Comparison of ENCODE assay signal across 8 cellular contexts in the genomic region with DNA sequence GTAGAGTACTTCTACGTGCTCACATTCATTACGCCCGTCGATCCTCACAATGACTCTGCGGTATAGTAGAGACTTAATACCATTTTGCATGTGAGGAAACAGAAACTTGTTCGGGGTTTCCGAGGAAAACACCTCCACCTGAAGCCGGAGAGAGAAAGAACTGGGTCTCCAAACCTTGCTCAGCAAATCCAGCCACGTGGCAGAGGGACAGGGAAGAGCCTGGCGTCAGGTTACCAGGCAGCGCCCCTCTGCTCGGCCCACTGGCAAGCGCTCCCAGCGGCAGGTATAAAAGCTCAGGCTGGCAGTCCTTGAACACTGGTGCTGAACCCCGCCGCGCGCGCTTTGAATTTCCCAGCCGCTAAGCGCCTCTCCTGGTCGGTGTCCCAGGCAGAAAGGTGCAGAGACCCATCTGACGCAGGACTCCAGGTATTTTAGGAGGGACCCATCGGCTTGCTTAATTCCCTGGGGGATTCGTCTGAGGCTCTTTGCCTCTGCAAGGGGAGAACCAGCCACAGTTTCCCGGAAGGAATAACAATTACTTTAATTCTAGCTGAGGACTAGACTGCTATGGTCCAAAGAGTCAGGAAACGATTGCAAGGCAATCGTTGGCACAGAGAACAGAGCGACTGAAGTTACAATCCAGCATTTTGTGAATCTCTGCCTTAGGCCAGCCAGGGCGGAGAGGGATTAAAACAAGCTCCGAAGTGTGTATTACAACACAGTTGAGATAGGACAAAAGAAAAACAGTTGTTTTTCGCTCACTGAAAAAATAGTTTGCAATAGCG. TPM values are rescaled to one million over a fixed set of nuclear protein-coding genes. Genes with fewer than 3 reads are reported as not detected.
DNase-seq lines count a peak whose midpoint lies in the region; ATAC-seq and TF ChIP-seq lines count a peak whose summit lies in the region.

A gene with protein sequence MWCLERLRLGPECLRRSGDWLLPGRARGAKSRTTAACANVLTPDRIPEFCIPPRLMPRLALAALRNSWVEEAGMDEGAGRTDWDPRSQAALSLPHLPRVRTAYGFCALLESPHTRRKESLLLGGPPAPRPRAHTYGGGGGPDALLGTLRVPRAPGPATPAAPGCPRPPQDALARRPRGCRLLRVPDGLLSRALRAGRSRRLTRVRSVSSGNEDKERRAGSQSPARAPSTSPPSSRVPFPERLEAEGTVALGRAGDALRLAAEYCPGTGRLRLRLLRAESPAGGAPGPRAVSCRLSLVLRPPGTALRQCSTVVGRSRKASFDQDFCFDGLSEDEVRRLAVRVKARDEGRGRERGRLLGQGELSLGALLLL (plus strand): TSS at position 315 of the 785 bp plus-strand sequence. CDS start 637 bp downstream, outside the sequence.

- TF ChIP-seq POLR2A in tibial nerve (IDR thresholded peaks at IDR 0.05): no peak

- no peaks in the 10 kb centered on the region for H3K9me3 ChIP-seq in Panc1 (ENCODE audit: control insufficient read depth, insufficient read depth, low read depth, low read length)
- H3K9me3 ChIP-seq in tibial nerve: no peaks in the 10 kb centered on the region

- H3K4me3 Mint-ChIP-seq in activated naive CD4-positive, alpha-beta T cell treated with anti-CD3 and anti-CD28 coated beads for 36 hours: peak within 1 kb of the TSS; percentile 73

- no peak within 1 kb of the TSS for H3K27ac ChIP-seq in Panc1 (ENCODE audit: low read length)
- H3K27ac ChIP-seq in tibial nerve: peak within 1 kb of the TSS in 1 of 4 donors; percentile 71

- H3K27me3 Mint-ChIP-seq in activated naive CD4-positive, alpha-beta T cell treated with anti-CD3 and anti-CD28 coated beads for 36 hours (ENCODE audit: low read depth): peaks cover 9% of the 10 kb centered on the region

- in situ Hi-C loops in Caki2 (cut with HindIII; ENCODE audit: low pct_unique_long_range_greater_than_20kb, low sequenced_read_pairs): no loop called here
- in situ Hi-C loops in Panc1 (cut with HindIII; ENCODE audit: low pct_unique_long_range_greater_than_20kb, low sequenced_read_pairs): no loop called here

- H3K36me3 ChIP-seq in Panc1 (ENCODE audit: control insufficient read depth, insufficient read depth, low read length): no peaks in the 10 kb centered on the region
- no peaks in the 10 kb centered on the region for H3K36me3 ChIP-seq in tibial nerve

- H3K4me1 ChIP-seq in Panc1 (ENCODE audit: control insufficient read depth, insufficient read depth, low read length): peaks cover 7% of the 10 kb centered on the region
- H3K4me1 ChIP-seq in tibial nerve: peaks cover 0 to 25% (median 8%) of the 10 kb centered on the region in 4 donors

- peaks cover 33% of the 10 kb centered on the region for H3K4me1 Mint-ChIP-seq in activated naive CD4-positive, alpha-beta T cell treated with anti-CD3 and anti-CD28 coated beads for 36 hours (ENCODE audit: low read depth)

- POLR2A ChIA-PET in Panc1 (lab: Charles Lee): interaction anchor here (0.6 kb wide), 1 partner anchor 207 kb away, joined by 5 read pairs; no protein-coding TSS in a partner anchor

- no peaks in the 10 kb centered on the region for H3K9me3 Mint-ChIP-seq in activated naive CD4-positive, alpha-beta T cell treated with anti-CD3 and anti-CD28 coated beads for 36 hours

- WGBS in tibial nerve, 2 donors: 7 to 8% methylated on average over 33 of the region's 33 CpGs

- DNase-seq in Caki2 (ENCODE audit: low read depth) (peak; percentile 76), Panc1 (ENCODE audit: low read depth, low spot score) (no peak), head of caudate nucleus (peak; percentile 34 to 90 (median 72)), omental fat pad (ENCODE audit: low spot score) (no peak), tibial nerve (ENCODE audit: low spot score in 2 of 2) (peak in 1 of 2 donors; percentile 22), GM19240 (ENCODE audit: insufficient read length, low spot score) (no peak)
- DNase-seq in activated naive CD4-positive, alpha-beta T cell treated with anti-CD3 and anti-CD28 coated beads for 36 hours: peak; percentile 75

- intact Hi-C loops in Panc1 (cut with micrococcal nuclease; ENCODE audit: unreplicated experiment) (no loop called here), head of caudate nucleus (cut with DNase I) (loop anchor here (10.0 kb wide), 1 partner anchor 182 kb away; no protein-coding TSS in a partner anchor)
- intact Hi-C loops in activated naive CD4-positive, alpha-beta T cell treated with anti-CD3 and anti-CD28 coated beads for 36 hours (cut with micrococcal nuclease): loop anchor here (5.0 to 10.0 kb wide), 4 partner anchors 85 to 1482 kb away; no protein-coding TSS in a partner anchor

- H3K27ac Mint-ChIP-seq in activated naive CD4-positive, alpha-beta T cell treated with anti-CD3 and anti-CD28 coated beads for 36 hours: no peak within 1 kb of the TSS

- H3K27me3 ChIP-seq in Panc1 (ENCODE audit: control insufficient read depth, insufficient read depth, low read length): peaks cover 30% of the 10 kb centered on the region
- peaks cover 0 to 6% of the 10 kb centered on the region in 2 donors for H3K27me3 ChIP-seq in tibial nerve

- CTCF ChIA-PET in Panc1 (lab: Charles Lee): interaction anchor here (0.6 kb wide), 1 partner anchor 21 kb away, joined by 7 read pairs; no protein-coding TSS in a partner anchor
- CTCF ChIA-PET in activated naive CD4-positive, alpha-beta T cell treated with anti-CD3 and anti-CD28 coated beads for 36 hours (lab: Charles Lee): interaction anchor here (0.7 to 1.3 kb wide), 4 partner anchors 10 to 194 kb away, joined by 3 to 5 read pairs (median 3); no protein-coding TSS in a partner anchor

- TF ChIP-seq CTCF in Panc1 (IDR thresholded peaks at IDR 0.05) (peak; percentile 16; the same call in 1 of the 2 replicates), omental fat pad (IDR thresholded peaks at IDR 0.05) (no peak), tibial nerve (IDR thresholded peaks at IDR 0.05) (peak in 1 of 5 experiments; percentile 10)

- H3K4me3 ChIP-seq in Panc1 (ENCODE audit: low read depth in 2 of 2, low read length in 2 of 2) (peak within 1 kb of the TSS; percentile 46 to 55), tibial nerve (peak within 1 kb of the TSS; percentile 42 to 70 (median 56))

- ATAC-seq in HG03520 (IDR thresholded peaks at IDR 0.05; ENCODE audit: unreplicated experiment) (peak; percentile 44), Panc1 (peak; percentile 65), omental fat pad (ENCODE audit: low FRiP score) (peak; percentile 73)

- peak in 1 of 2 donors; percentile 9 for TF ChIP-seq EP300 in tibial nerve (IDR thresholded peaks at IDR 0.05)

- BruUV-seq in Panc1 (replicated peaks; lab: Mats Ljungman, UMichigan): no TSS peak

- H3K36me3 Mint-ChIP-seq in activated naive CD4-positive, alpha-beta T cell treated with anti-CD3 and anti-CD28 coated beads for 36 hours (ENCODE audit: low read depth): no peaks in the 10 kb centered on the region

RNA-seq across cellular contexts. Expression of the gene that starts here (rescaled TPM):
- total RNA-seq in Caki2 (2014; rRNA removed; shearing (Covaris generic); ENCODE audit: low replicate concordance): 5.5 and 5.7 TPM in 2 replicates
- total RNA-seq in Panc1 (2021; ENCODE audit: unreplicated experiment) (0.15 TPM), omental fat pad (under 1 TPM in 2 of 4 donors, not detected in 2; 0.09 to 0.60 TPM), tibial nerve (under 1 TPM in 2 of 4 donors, not detected in 2; under 0.01 to 0.30 TPM)
- polyA plus RNA-seq in Panc1 (2012; ENCODE audit: insufficient read length): not detected
- total RNA-seq in activated naive CD4-positive, alpha-beta T cell treated with anti-CD3 and anti-CD28 coated beads for 36 hours: under 1 TPM; 0.14 to 0.27 TPM

Comparison
In these comparisons a context has a peak if more than half of its experiments do, and no peak if none do; other contexts are left out.
1. Peak in ATAC-seq and H3K4me3 ChIP-seq in Panc1; RNA of the gene not detected or under 1 TPM.
2. Peak in DNase-seq in activated naive CD4-positive, alpha-beta T cell treated with anti-CD3 and anti-CD28 coated beads for 36 hours; RNA of the gene not detected or under 1 TPM.
3. Peak in ATAC-seq in omental fat pad; RNA of the gene not detected or under 1 TPM.
4. DNase-seq: peak in Caki2 (single experiment) and head of caudate nucleus (42 of 42); none in Panc1 (single experiment), omental fat pad (single experiment) and GM19240 (single experiment).
5. Peak in every context shown above with its lines, with median percentiles within 50 percentile points of each other: ATAC-seq.